2 cellular contexts compared by ENCODE assay signal in genomic region chr18:28019425-28020108, GRCh38.
TF ChIP-seq lines count a peak whose summit lies in the region.

No MANE protein-coding gene starts in this region.

TF ChIP-seq in SK-N-SH treated with all-trans-retinoic acid at 6 μM for 48 hours, 23 proteins besides CTCF, POLR2A, EP300 and RAD21 (continued from another document):
- no peak for TF ChIP-seq ARNTL (CRISPR knock-in tag; IDR thresholded peaks at IDR 0.05; ENCODE audit: borderline replicate concordance, low read depth)

TF ChIP-seq in SK-N-SH, 30 proteins besides CTCF, POLR2A, EP300 and RAD21 (continued from another document):
- TF ChIP-seq IRF3 (IDR thresholded peaks at IDR 0.05; ENCODE audit: low read depth, low read length) (no peak), TAF1 (IDR thresholded peaks at IDR 0.05; ENCODE audit: borderline replicate concordance, low read depth, low read length) (no peak), FOSL2 (IDR thresholded peaks at IDR 0.05; ENCODE audit: borderline replicate concordance, low read depth) (no peak), USF2 (IDR thresholded peaks at IDR 0.05; ENCODE audit: borderline replicate concordance, low read depth, low read length) (no peak), JUND (IDR thresholded peaks at IDR 0.05) (no peak)
- TF ChIP-seq, protein P1, sequence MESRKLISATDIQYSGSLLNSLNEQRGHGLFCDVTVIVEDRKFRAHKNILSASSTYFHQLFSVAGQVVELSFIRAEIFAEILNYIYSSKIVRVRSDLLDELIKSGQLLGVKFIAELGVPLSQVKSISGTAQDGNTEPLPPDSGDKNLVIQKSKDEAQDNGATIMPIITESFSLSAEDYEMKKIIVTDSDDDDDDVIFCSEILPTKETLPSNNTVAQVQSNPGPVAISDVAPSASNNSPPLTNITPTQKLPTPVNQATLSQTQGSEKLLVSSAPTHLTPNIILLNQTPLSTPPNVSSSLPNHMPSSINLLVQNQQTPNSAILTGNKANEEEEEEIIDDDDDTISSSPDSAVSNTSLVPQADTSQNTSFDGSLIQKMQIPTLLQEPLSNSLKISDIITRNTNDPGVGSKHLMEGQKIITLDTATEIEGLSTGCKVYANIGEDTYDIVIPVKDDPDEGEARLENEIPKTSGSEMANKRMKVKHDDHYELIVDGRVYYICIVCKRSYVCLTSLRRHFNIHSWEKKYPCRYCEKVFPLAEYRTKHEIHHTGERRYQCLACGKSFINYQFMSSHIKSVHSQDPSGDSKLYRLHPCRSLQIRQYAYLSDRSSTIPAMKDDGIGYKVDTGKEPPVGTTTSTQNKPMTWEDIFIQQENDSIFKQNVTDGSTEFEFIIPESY (IDR thresholded peaks at IDR 0.05; ENCODE audit: borderline replicate concordance, low read depth): no peak
- TF ChIP-seq, protein P2, sequence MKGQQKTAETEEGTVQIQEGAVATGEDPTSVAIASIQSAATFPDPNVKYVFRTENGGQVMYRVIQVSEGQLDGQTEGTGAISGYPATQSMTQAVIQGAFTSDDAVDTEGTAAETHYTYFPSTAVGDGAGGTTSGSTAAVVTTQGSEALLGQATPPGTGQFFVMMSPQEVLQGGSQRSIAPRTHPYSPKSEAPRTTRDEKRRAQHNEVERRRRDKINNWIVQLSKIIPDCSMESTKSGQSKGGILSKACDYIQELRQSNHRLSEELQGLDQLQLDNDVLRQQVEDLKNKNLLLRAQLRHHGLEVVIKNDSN (IDR thresholded peaks at IDR 0.05; ENCODE audit: borderline replicate concordance, low read depth): no peak
